ENCODE assay signal across 29 cellular contexts in the genomic region with DNA sequence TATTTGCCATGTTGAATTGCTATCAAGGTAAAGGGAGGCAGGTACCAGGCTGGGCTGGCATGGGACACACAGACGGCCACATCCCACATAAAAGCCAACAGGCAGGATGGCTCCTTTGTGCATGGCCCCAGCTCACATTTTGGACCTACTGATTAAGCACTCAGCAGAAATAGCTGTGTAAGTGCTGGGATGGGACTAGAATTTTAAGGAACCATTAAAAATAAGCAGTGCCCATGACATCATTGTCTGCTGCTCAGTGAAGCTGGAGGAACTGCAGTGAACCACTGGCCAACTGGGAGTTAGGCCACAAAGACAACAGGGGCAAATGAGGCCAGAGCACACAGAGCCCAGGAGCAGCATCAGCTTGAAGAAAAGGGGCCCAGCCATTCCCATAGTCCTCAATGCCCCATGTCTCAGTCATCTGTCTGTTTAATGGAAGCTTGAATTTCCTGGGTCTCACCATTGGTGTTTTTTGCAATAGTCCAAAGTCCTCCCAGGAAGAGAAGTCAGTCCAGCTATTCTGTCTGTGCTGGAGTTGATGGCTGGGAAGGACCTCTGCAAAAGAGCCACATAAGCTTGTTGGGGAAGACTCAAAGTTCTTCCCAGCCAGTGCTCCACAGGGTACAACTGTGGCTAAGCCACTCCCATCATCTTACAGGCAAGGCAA. TPM values are rescaled to one million over a fixed set of nuclear protein-coding genes. Genes with fewer than 3 reads are reported as not detected.
DNase-seq lines count a peak whose midpoint lies in the region; ATAC-seq, FAIRE-seq and TF ChIP-seq lines count a peak whose summit lies in the region.
"Had no signal": no experiment of that assay in that cellular context is flagged by ENCODE, and none has a peak within 500 bp of the region (broad histone marks: within the 10 kb centered on the region; RNA-seq: fewer than 3 reads in every experiment).

No MANE protein-coding gene starts in this region.

- no peak overlapping the region for H4K12ac ChIP-seq in trophoblast cell (ENCODE audit: low read depth, low read length)

- POLR2A ChIA-PET in HepG2 (lab: Yijun Ruan, JAX) = no interaction called here

- H3K9ac ChIP-seq in HepG2 (ENCODE audit: insufficient read depth, low read depth, low read length) (no peak overlapping the region), trophoblast cell (ENCODE audit: low read length) (peak overlapping the region; percentile 29)

- intact Hi-C loops in HepG2 (cut with micrococcal nuclease; ENCODE audit: unreplicated experiment) = no loop called here
- intact Hi-C loops in adrenal gland (cut with DNase I) = no loop called here
- intact Hi-C loops in natural killer cell (cut with micrococcal nuclease) = no loop called here

- in situ Hi-C loops in HepG2 (cut with HindIII; ENCODE audit: extremely low pct_ligation_motif_present, low pct_unique_long_range_greater_than_20kb) = no loop called here

- no peak overlapping the region for H2AK5ac ChIP-seq in trophoblast cell (ENCODE audit: low read length)

- no peak overlapping the region for H3K4me3 Mint-ChIP-seq in natural killer cell
- H3K4me3 Mint-ChIP-seq: B cell; CD8-positive, alpha-beta T cell had no signal

- TF ChIP-seq POLR2A in HepG2 (IDR thresholded peaks at IDR 0.05; ENCODE audit: insufficient read depth in 1 of 2, low read depth in 2 of 2, low read length in 2 of 2) (no peak), adrenal gland (IDR thresholded peaks at IDR 0.05) (no peak)

- no peaks in the 10 kb centered on the region for H3K4me1 Mint-ChIP-seq in natural killer cell
- H3K4me1 Mint-ChIP-seq: B cell had no signal

- no peak overlapping the region for H4K91ac ChIP-seq in trophoblast cell (ENCODE audit: low read depth, low read length)

- H3K4me1 ChIP-seq in HepG2 (ENCODE audit: insufficient read depth, low read length) = no peaks in the 10 kb centered on the region
- no peaks in the 10 kb centered on the region for H3K4me1 ChIP-seq in trophoblast cell (ENCODE audit: control insufficient read depth in 1 of 2, insufficient read depth in 2 of 2, low read length in 2 of 2)
- H3K4me1 ChIP-seq in adrenal gland (replicated peaks in 1 of 2) = no peaks in the 10 kb centered on the region
- H3K4me1 ChIP-seq: Caco-2 had no signal

- no peak overlapping the region for H3K4me2 ChIP-seq in HepG2 (ENCODE audit: low read depth, low read length)
- no peak overlapping the region for H3K4me2 ChIP-seq in trophoblast cell (ENCODE audit: low read length)

- no peak overlapping the region for H4K8ac ChIP-seq in trophoblast cell (ENCODE audit: low read depth, low read length)

- no peak overlapping the region for H2BK120ac ChIP-seq in trophoblast cell (ENCODE audit: insufficient read depth, low read length, poor library complexity)

- no peak overlapping the region for H3K27ac ChIP-seq in HepG2 (ENCODE audit: extremely low read length, insufficient read depth, low read length)
- H3K27ac ChIP-seq in trophoblast cell (ENCODE audit: low read depth, low read length) = no peak overlapping the region
- H3K27ac ChIP-seq in adrenal gland = no peak overlapping the region
- H3K27ac ChIP-seq: C4-2B, RWPE1 had no signal

- no peak for TF ChIP-seq RAD21 in HepG2 (CRISPR knock-in tag; IDR thresholded peaks at IDR 0.05)

- 0% methylated on average over 1 of the region's 1 CpG for WGBS in HepG2 (ENCODE audit: low lambda C conversion rate)
- WGBS in trophoblast cell (ENCODE audit: extremely low coverage, insufficient coverage, insufficient read length) = no CpG with 5 or more reads among the region's 1 CpG
- 57 to 88% (median 77%) methylated on average over 1 of the region's 1 CpG for WGBS in adrenal gland, 4 donors

- TF ChIP-seq CTCF in HepG2 (CRISPR knock-in tag; IDR thresholded peaks at IDR 0.05) = no peak
- TF ChIP-seq CTCF in adrenal gland (IDR thresholded peaks at IDR 0.05) = no peak
- TF ChIP-seq CTCF in natural killer cell (IDR thresholded peaks at IDR 0.05) = no peak

- no peaks in the 10 kb centered on the region for H3K9me3 Mint-ChIP-seq in natural killer cell
- H3K9me3 Mint-ChIP-seq: CD8-positive, alpha-beta T cell had no signal

- H3K36me3 ChIP-seq in HepG2 (replicated peaks in 1 of 2; ENCODE audit: control insufficient read depth in 1 of 2, insufficient read depth in 2 of 2, low read length in 2 of 2) (no peaks in the 10 kb centered on the region), trophoblast cell (ENCODE audit: control insufficient read depth in 1 of 2, insufficient read depth in 2 of 2, low read length in 2 of 2) (no peaks in the 10 kb centered on the region), adrenal gland (replicated peaks in 1 of 2) (no peaks in the 10 kb centered on the region)

- no peaks in the 10 kb centered on the region for H3K27me3 ChIP-seq in HepG2 (ENCODE audit: control insufficient read depth in 1 of 2, insufficient read depth in 2 of 2, low read length in 2 of 2)
- H3K27me3 ChIP-seq in trophoblast cell (ENCODE audit: insufficient read depth, low read length) = no peaks in the 10 kb centered on the region
- no peaks in the 10 kb centered on the region for H3K27me3 ChIP-seq in adrenal gland

- H2BK5ac ChIP-seq in trophoblast cell (ENCODE audit: low read depth, low read length, poor library complexity) = no peak overlapping the region

- H3K36me3 Mint-ChIP-seq in natural killer cell = no peaks in the 10 kb centered on the region
- H3K36me3 Mint-ChIP-seq: CD8-positive, alpha-beta T cell had no signal

- no peak overlapping the region for H3K27ac Mint-ChIP-seq in natural killer cell
- H3K27ac Mint-ChIP-seq: B cell; CD8-positive, alpha-beta T cell had no signal

- no peak for FAIRE-seq in HepG2 (lab: Jason Lieb, UNC)
- FAIRE-seq: GM12878, K562 had no signal

- no peak overlapping the region for H2AFZ ChIP-seq in HepG2 (ENCODE audit: low read length)
- no peak overlapping the region for H2AFZ ChIP-seq in trophoblast cell (ENCODE audit: insufficient read depth, low read length, poor library complexity)

- H4K20me1 ChIP-seq in HepG2 (ENCODE audit: insufficient read depth, low read length) = no peaks in the 10 kb centered on the region

- no peak for ATAC-seq in HepG2
- ATAC-seq in GM19455 (IDR thresholded peaks at IDR 0.05; ENCODE audit: unreplicated experiment) = no peak
- ATAC-seq in natural killer cell = no peak
- ATAC-seq: CD8-positive, alpha-beta T cell; GM12878; HCT116; K562; Panc1 had no signal

- no peak overlapping the region for H3K4ac ChIP-seq in trophoblast cell (ENCODE audit: low read depth, low read length)

- H3K23ac ChIP-seq in trophoblast cell (ENCODE audit: low read length) = no peak overlapping the region

- peaks cover 10 to 24% of the 10 kb centered on the region in 2 donors for H3K27me3 Mint-ChIP-seq in natural killer cell (ENCODE audit: low read depth in 2 of 2)

- H3K14ac ChIP-seq in trophoblast cell (ENCODE audit: low read length) = no peak overlapping the region

- no peak overlapping the region for H2BK12ac ChIP-seq in trophoblast cell (ENCODE audit: low read length)

- H3K4me3 ChIP-seq in HepG2 (replicated peaks in 1 of 3; ENCODE audit: insufficient read depth in 1 of 3, low read depth in 2 of 3, low read length in 3 of 3) (no peak overlapping the region), trophoblast cell (ENCODE audit: low read depth, low read length) (no peak overlapping the region), adrenal gland (no peak overlapping the region)
- H3K4me3 ChIP-seq: GM12878, K562 had no signal

- DNase-seq in cerebellar cortex (ENCODE audit: low spot score) (peak; percentile 15), HepG2 (ENCODE audit: low spot score) (no peak), trophoblast cell (no peak), adrenal gland (no peak), dermis blood vessel endothelial cell (no peak), natural killer cell (no peak)
- DNase-seq: Caco-2; CD8-positive, alpha-beta T cell; GDM1; Kasumi-1; NCI-H1105 treated with DMSO at 0.1 percent for 48 hours; NCI-H146; NCI-H2081; NCI-H226; NCI-H510A; NCI-H69; SHP77 had no signal

- BruUV-seq in HepG2 (replicated peaks; lab: Mats Ljungman, UMichigan) = no TSS peak

- H3K79me2 ChIP-seq in HepG2 (ENCODE audit: insufficient read depth, low read length) = no peaks in the 10 kb centered on the region
- no peaks in the 10 kb centered on the region for H3K79me2 ChIP-seq in trophoblast cell (ENCODE audit: control insufficient read depth, insufficient read depth, low read length, poor library complexity)

- CTCF ChIA-PET in HepG2 (lab: Yijun Ruan, JAX; ENCODE audit: low intra/inter-chr PET ratio, low total read pairs) = no interaction called here

- TF ChIP-seq EP300 in HepG2 (IDR thresholded peaks at IDR 0.05; ENCODE audit: low read depth in 2 of 2, low read length in 2 of 2) (no peak), HepG2 (CRISPR knock-in tag; IDR thresholded peaks at IDR 0.05; ENCODE audit: borderline replicate concordance) (no peak)

- H3K9me3 ChIP-seq in HepG2 (ENCODE audit: low read length) (no peaks in the 10 kb centered on the region), trophoblast cell (ENCODE audit: insufficient read depth, low read depth, low read length) (no peaks in the 10 kb centered on the region), adrenal gland (replicated peaks in 1 of 3) (no peaks in the 10 kb centered on the region)
- H3K9me3 ChIP-seq: Caco-2 had no signal

- no peaks in the 10 kb centered on the region for H3K79me1 ChIP-seq in trophoblast cell (ENCODE audit: low read length)

- H3K18ac ChIP-seq in trophoblast cell (ENCODE audit: low read length) = no peak overlapping the region

RNA-seq across cellular contexts. Expression of gene TNR, which starts 45.3 kb away (rescaled TPM):
- not detected in 2 replicates for total RNA-seq in HepG2 (2016; rRNA removed; fragmentation: Illumina TruSeq; extraction: Trizol)
- not detected in 2 replicates for total RNA-seq in HepG2 (2016; cell fraction: cytosol; rRNA removed; fragmentation: Illumina TruSeq; extraction: Trizol; ENCODE audit: low read depth)
- total RNA-seq in HepG2 (2016; cell fraction: insoluble cytoplasmic fraction; rRNA removed; fragmentation: Illumina TruSeq; extraction: Trizol) = not detected in 2 replicates
- total RNA-seq in HepG2 (2016; cell fraction: membrane; rRNA removed; fragmentation: Illumina TruSeq; extraction: Trizol) = not detected in 2 replicates
- not detected in 2 replicates for total RNA-seq in HepG2 (2016; cell fraction: nucleus; rRNA removed; fragmentation: Illumina TruSeq; extraction: Trizol)
- not detected in 2 replicates for polyA plus RNA-seq in HepG2 (2011; rRNA removed)
- polyA plus RNA-seq in HepG2 (2011; cell fraction: cytosol; rRNA removed) = not detected in 2 replicates
- not detected in 2 replicates for polyA plus RNA-seq in HepG2 (2011; cell fraction: nucleus; rRNA removed)
- not detected in 2 replicates for polyA plus RNA-seq in HepG2 (2012)
- not detected in 2 replicates for polyA plus RNA-seq in HepG2 (2016; cell fraction: cytosol; fragmentation: Illumina TruSeq; extraction: Trizol; ENCODE audit: low read depth)
- polyA plus RNA-seq in HepG2 (2016; cell fraction: insoluble cytoplasmic fraction; fragmentation: Illumina TruSeq; extraction: Trizol; ENCODE audit: low read depth) = not detected in 2 replicates
- not detected in 2 replicates for polyA plus RNA-seq in HepG2 (2016; cell fraction: membrane; fragmentation: Illumina TruSeq; extraction: Trizol; ENCODE audit: low read depth)
- polyA plus RNA-seq in HepG2 (2016; cell fraction: nucleus; fragmentation: Illumina TruSeq; extraction: Trizol; ENCODE audit: insufficient read depth, low read depth) = not detected in 2 replicates
- polyA minus RNA-seq in HepG2 (2011; rRNA and poly(A)+ RNA removed; ENCODE audit: low replicate concordance) = not detected in 2 replicates
- polyA minus RNA-seq in HepG2 (2011; cell fraction: cytosol; rRNA and poly(A)+ RNA removed) = not detected in 2 replicates
- not detected in 2 replicates for polyA minus RNA-seq in HepG2 (2011; cell fraction: nucleus; rRNA and poly(A)+ RNA removed)
- polyA plus RNA-seq in trophoblast cell (2013) = 0.04 and 0.07 TPM in 2 replicates
- 1 to 10 TPM in 3 of 8 donors, under 1 TPM in 1, not detected in 4; 0.15 to 3.0 (median 1.3) TPM for total RNA-seq in adrenal gland
- 1 to 10 TPM in 2 of 3 donors, under 1 TPM in 1; 0.13 to 3.6 (median 1.6) TPM for polyA plus RNA-seq in adrenal gland
- 0.09 TPM in 1 of 2 replicates, not detected in the other for total RNA-seq in dermis blood vessel endothelial cell
- 1 to 10 TPM in 1 of 3 donors, under 1 TPM in 2; 0.27 to 1.1 (median 0.45) TPM for total RNA-seq in natural killer cell
- total RNA-seq: A673; Caco-2; CD8-positive, alpha-beta T cell; H4; K562; M059J; SK-MEL-5 had no signal
- polyA plus RNA-seq: K562 had no signal
